In genomic region chr7:107998150-107998549, GRCh38 we compare ENCODE assay signal across 18 cellular contexts. TPM values are rescaled to one million over a fixed set of nuclear protein-coding genes. Genes with fewer than 3 reads are reported as not detected.
DNase-seq lines count a peak whose midpoint lies in the region; ATAC-seq, FAIRE-seq and TF ChIP-seq lines count a peak whose summit lies in the region.
"Had no signal": no experiment of that assay in that cellular context is flagged by ENCODE, and none has a peak within 500 bp of the region (broad histone marks: within the 10 kb centered on the region; RNA-seq: fewer than 3 reads in every experiment).

No MANE protein-coding gene starts in this region.

- peaks cover 26% of the 10 kb centered on the region for H3K36me3 ChIP-seq in PC-3 (ENCODE audit: low read depth, low read length)
- peaks cover 10 to 32% of the 10 kb centered on the region in 2 experiments for H3K36me3 ChIP-seq in endothelial cell of umbilical vein (ENCODE audit: control insufficient read depth in 2 of 2, extremely low read depth in 1 of 2, insufficient read depth in 2 of 2, low read length in 2 of 2)
- H3K36me3 ChIP-seq in mesendoderm (ENCODE audit: control insufficient read depth, insufficient read depth, low read length), result no peaks in the 10 kb centered on the region
- H3K36me3 ChIP-seq: BLaER1 had no signal

- H3K56ac ChIP-seq in mesendoderm (ENCODE audit: low read length), result no peak overlapping the region

- no peak for TF ChIP-seq CTCF in PC-3 (conservative IDR thresholded peaks at IDR 0.05; ENCODE audit: low read depth, low read length)
- TF ChIP-seq CTCF in endothelial cell of umbilical vein (IDR thresholded peaks at IDR 0.05; ENCODE audit: extremely low read depth in 1 of 2, insufficient read depth in 1 of 2, low read depth in 1 of 2, low read length in 2 of 2), result no peak
- no peak for TF ChIP-seq CTCF in neural crest cell (conservative IDR thresholded peaks at IDR 0.05)

- peak overlapping the region; percentile 61 for H3K4me3 Mint-ChIP-seq in neural crest cell
- no peak overlapping the region for H3K4me3 Mint-ChIP-seq in activated CD4-positive, alpha-beta T cell treated with anti-CD3 and anti-CD28 coated beads, Interleukin-2, amount 10 ng/mL, durations not matched to agents 7 days and 5 days
- H3K4me3 Mint-ChIP-seq: activated CD4-positive, alpha-beta T cell treated with anti-CD3 and anti-CD28 coated beads for 36 hours; activated T-helper 17 cell treated with anti-CD3 and anti-CD28 coated beads, Interleukin-2, amount 50 U/mL, for 72 hours; stimulated activated naive CD8-positive, alpha-beta T cell treated with anti-CD3 and anti-CD28 coated beads, Interleukin-15, amount 100 ng/mL, for 72 hours had no signal

- no peak overlapping the region for H2BK15ac ChIP-seq in mesendoderm (replicated peaks; ENCODE audit: low read depth)

- H3K27me3 ChIP-seq in PC-3 (ENCODE audit: low read length) (no peaks in the 10 kb centered on the region), endothelial cell of umbilical vein (ENCODE audit: control insufficient read depth in 2 of 2, insufficient read depth in 2 of 2, low read length in 2 of 2) (no peaks in the 10 kb centered on the region), mesendoderm (ENCODE audit: insufficient read depth, low read length, poor library complexity) (no peaks in the 10 kb centered on the region)
- H3K27me3 ChIP-seq: ascending aorta had no signal

- CTCF ChIA-PET in PC-3 (lab: Charles Lee), result no interaction called here
- CTCF ChIA-PET in endothelial cell of umbilical vein (lab: Charles Lee), result interaction anchor here (1.1 to 13.4 kb wide), 5 partner anchors 9 to 499 kb away, joined by 3 to 284 read pairs (median 7); no protein-coding TSS in a partner anchor
- CTCF ChIA-PET in activated CD4-positive, alpha-beta T cell treated with anti-CD3 and anti-CD28 coated beads, Interleukin-2, amount 10 ng/mL, durations not matched to agents 7 days and 5 days (lab: Charles Lee), result no interaction called here

- DNase-seq in GM03348 (ENCODE audit: low spot score), result peak; percentile 9
- peak; percentile 41 for DNase-seq in PC-3
- DNase-seq in endothelial cell of umbilical vein (ENCODE audit: low read depth, low spot score), result no peak
- no peak for DNase-seq in neural crest cell (ENCODE audit: low read depth, low spot score)
- DNase-seq in mesendoderm, result no peak
- no peak for DNase-seq in activated CD4-positive, alpha-beta T cell treated with anti-CD3 and anti-CD28 coated beads, Interleukin-2, amount 10 ng/mL, durations not matched to agents 7 days and 5 days
- no peak for DNase-seq in activated CD4-positive, alpha-beta T cell treated with anti-CD3 and anti-CD28 coated beads, Interleukin-2, amount 50 U/mL, for 1 hour
- DNase-seq: activated CD4-positive, alpha-beta T cell treated with anti-CD3 and anti-CD28 coated beads for 36 hours; erythroblast; NCI-H1092 treated with DMSO at 0.1 percent for 48 hours; NCI-H774; stimulated activated CD4-positive, alpha-beta T cell treated with anti-CD3 and anti-CD28 coated beads, Interleukin-4, amount 100 ng/mL, for 4 hours; stimulated activated naive CD8-positive, alpha-beta T cell treated with anti-CD3 and anti-CD28 coated beads, Interleukin-15, amount 100 ng/mL, for 72 hours had no signal

- no peak overlapping the region for H2BK120ac ChIP-seq in mesendoderm (ENCODE audit: low read depth, low read length)

- H3K18ac ChIP-seq in mesendoderm (ENCODE audit: low read length), result no peak overlapping the region

- dilution Hi-C loops in endothelial cell of umbilical vein (cut with MboI; ENCODE audit: extremely low pct_ligation_motif_present, low sequenced_read_pairs), result no loop called here

- BruUV-seq in PC-3 (replicated peaks; lab: Mats Ljungman, UMichigan) (no TSS peak), endothelial cell of umbilical vein (replicated peaks; lab: Mats Ljungman, UMichigan) (no TSS peak)

- H2BK5ac ChIP-seq in mesendoderm (ENCODE audit: low read length), result no peak overlapping the region

- H3K27ac ChIP-seq in PC-3 (ENCODE audit: low read length) (0 out of 2 replicates have a peak overlapping the region, but pooled peaks have one; percentile 10), endothelial cell of umbilical vein (ENCODE audit: insufficient read depth, low read depth, low read length) (peak overlapping the region; percentile 99), mesendoderm (ENCODE audit: low read depth, low read length) (no peak overlapping the region)
- H3K27ac ChIP-seq: BLaER1 had no signal

- H3K4me2 ChIP-seq in PC-3 (ENCODE audit: low read length) (peak overlapping the region; percentile 99), endothelial cell of umbilical vein (ENCODE audit: insufficient read depth, low read length) (peak overlapping the region; percentile 89), mesendoderm (ENCODE audit: low read length) (no peak overlapping the region)
- H3K4me2 ChIP-seq: BLaER1 had no signal

- H3K27ac Mint-ChIP-seq in neural crest cell (ENCODE audit: unreplicated experiment), result no peak overlapping the region
- H3K27ac Mint-ChIP-seq in activated CD4-positive, alpha-beta T cell treated with anti-CD3 and anti-CD28 coated beads, Interleukin-2, amount 10 ng/mL, durations not matched to agents 7 days and 5 days, result no peak overlapping the region
- H3K27ac Mint-ChIP-seq: activated CD4-positive, alpha-beta T cell treated with anti-CD3 and anti-CD28 coated beads for 36 hours; activated T-helper 17 cell treated with anti-CD3 and anti-CD28 coated beads, Interleukin-2, amount 50 U/mL, for 72 hours; stimulated activated naive CD8-positive, alpha-beta T cell treated with anti-CD3 and anti-CD28 coated beads, Interleukin-15, amount 100 ng/mL, for 72 hours had no signal

- no peak overlapping the region for H4K5ac ChIP-seq in mesendoderm (ENCODE audit: low read length)

- H3K27me3 Mint-ChIP-seq in neural crest cell (ENCODE audit: low read depth), result peaks cover 54% of the 10 kb centered on the region
- peaks cover 66% of the 10 kb centered on the region for H3K27me3 Mint-ChIP-seq in activated CD4-positive, alpha-beta T cell treated with anti-CD3 and anti-CD28 coated beads, Interleukin-2, amount 10 ng/mL, durations not matched to agents 7 days and 5 days

- H3K4ac ChIP-seq in mesendoderm (ENCODE audit: low read depth, low read length), result no peak overlapping the region

- H3K9me2 ChIP-seq in PC-3 (replicated peaks; ENCODE audit: low read length), result no peaks in the 10 kb centered on the region

- H4K8ac ChIP-seq in mesendoderm (ENCODE audit: low read depth, low read length), result no peak overlapping the region

- H3K23ac ChIP-seq in mesendoderm (ENCODE audit: low read length), result no peak overlapping the region

- peak; percentile 72 for FAIRE-seq in endothelial cell of umbilical vein (lab: Jason Lieb, UNC)
- FAIRE-seq: H1 had no signal

- POLR2A ChIA-PET in PC-3 (lab: Charles Lee; ENCODE audit: unreplicated experiment) (no interaction called here), endothelial cell of umbilical vein (lab: Charles Lee) (interaction anchor here (1.4 kb wide), 1 partner anchor 97 kb away, joined by 4 read pairs; no protein-coding TSS in a partner anchor)
- POLR2A ChIA-PET in activated CD4-positive, alpha-beta T cell treated with anti-CD3 and anti-CD28 coated beads, Interleukin-2, amount 10 ng/mL, durations not matched to agents 7 days and 5 days (lab: Charles Lee), result no interaction called here

- H3F3A ChIP-seq in PC-3 (ENCODE audit: low read length, unreplicated experiment), result peaks cover 14% of the 10 kb centered on the region

- H4K20me1 ChIP-seq in PC-3 (ENCODE audit: low read length), result no peaks in the 10 kb centered on the region
- H4K20me1 ChIP-seq in endothelial cell of umbilical vein (replicated peaks; ENCODE audit: control insufficient read depth, extremely low read depth, insufficient read depth, low read length), result no peaks in the 10 kb centered on the region
- H4K20me1 ChIP-seq: BLaER1 had no signal

- ATAC-seq in PC-3, result no peak
- no peak for ATAC-seq in activated CD4-positive, CD25-positive, alpha-beta regulatory T cell treated with anti-CD3 and anti-CD28 coated beads, Interleukin-2, amount 50 U/mL, for 24 hours
- ATAC-seq: activated CD4-positive, alpha-beta T cell treated with anti-CD3 and anti-CD28 coated beads for 36 hours; activated T-helper 17 cell treated with anti-CD3 and anti-CD28 coated beads, Interleukin-2, amount 50 U/mL, for 72 hours; stimulated activated naive CD8-positive, alpha-beta T cell treated with anti-CD3 and anti-CD28 coated beads, Interleukin-15, amount 100 ng/mL, for 72 hours had no signal

- H3K4me1 ChIP-seq in PC-3 (ENCODE audit: insufficient read depth, low read length) (peaks cover 77% of the 10 kb centered on the region), endothelial cell of umbilical vein (ENCODE audit: control insufficient read depth, extremely low read depth, insufficient read depth, low read length) (peaks cover 71% of the 10 kb centered on the region), mesendoderm (ENCODE audit: control insufficient read depth, low read depth, low read length) (peaks cover 4% of the 10 kb centered on the region)

- H3K79me1 ChIP-seq in mesendoderm (ENCODE audit: low read length), result peaks cover 2% of the 10 kb centered on the region

- intact Hi-C loops in PC-3 (cut with micrococcal nuclease) (loop anchor here (5.0 kb wide), 1 partner anchor 149 kb away; no protein-coding TSS in a partner anchor), endothelial cell of umbilical vein (cut with micrococcal nuclease) (loop anchor here (10.0 kb wide), 1 partner anchor 253 kb away; the partner anchor contains the start of gene CBLL1)

- no peaks in the 10 kb centered on the region for H3K9me1 ChIP-seq in endothelial cell of umbilical vein (replicated peaks; ENCODE audit: control insufficient read depth, extremely low read depth, insufficient read depth, low read length)

- H3K4me3 ChIP-seq in PC-3 (ENCODE audit: low read length), result peak overlapping the region; percentile 20; the same call in 1 of the 2 replicates
- peak overlapping the region in 2 of 3 experiments; percentile 23 to 90 for H3K4me3 ChIP-seq in endothelial cell of umbilical vein (replicated peaks in 1 of 3; ENCODE audit: insufficient read depth in 1 of 3, low read depth in 1 of 3, low read length in 3 of 3)
- H3K4me3 ChIP-seq in mesendoderm (ENCODE audit: low read length), result no peak overlapping the region
- H3K4me3 ChIP-seq: ascending aorta, BLaER1 had no signal

- no peak for TF ChIP-seq POLR2A in endothelial cell of umbilical vein (IDR thresholded peaks at IDR 0.05; ENCODE audit: low read depth, low read length)

- peaks cover 63% of the 10 kb centered on the region for H3K4me1 Mint-ChIP-seq in neural crest cell
- peaks cover 13% of the 10 kb centered on the region for H3K4me1 Mint-ChIP-seq in activated CD4-positive, alpha-beta T cell treated with anti-CD3 and anti-CD28 coated beads, Interleukin-2, amount 10 ng/mL, durations not matched to agents 7 days and 5 days
- H3K4me1 Mint-ChIP-seq: activated T-helper 17 cell treated with anti-CD3 and anti-CD28 coated beads, Interleukin-2, amount 50 U/mL, for 72 hours had no signal

- H3K9me3 ChIP-seq in PC-3 (ENCODE audit: low read length) (no peaks in the 10 kb centered on the region), endothelial cell of umbilical vein (replicated peaks; ENCODE audit: control insufficient read depth, insufficient read depth, low read length) (no peaks in the 10 kb centered on the region)
- H3K9me3 ChIP-seq: ascending aorta had no signal

- H3K9me3 Mint-ChIP-seq in neural crest cell, result no peaks in the 10 kb centered on the region
- H3K9me3 Mint-ChIP-seq in activated CD4-positive, alpha-beta T cell treated with anti-CD3 and anti-CD28 coated beads, Interleukin-2, amount 10 ng/mL, durations not matched to agents 7 days and 5 days, result no peaks in the 10 kb centered on the region
- H3K9me3 Mint-ChIP-seq: activated T-helper 17 cell treated with anti-CD3 and anti-CD28 coated beads, Interleukin-2, amount 50 U/mL, for 72 hours; stimulated activated naive CD8-positive, alpha-beta T cell treated with anti-CD3 and anti-CD28 coated beads, Interleukin-15, amount 100 ng/mL, for 72 hours had no signal

- peaks cover 54% of the 10 kb centered on the region for H3K79me2 ChIP-seq in PC-3 (ENCODE audit: low read length)
- H3K79me2 ChIP-seq in endothelial cell of umbilical vein (ENCODE audit: control insufficient read depth, insufficient read depth, low read length), result peaks cover 68% of the 10 kb centered on the region
- H3K79me2 ChIP-seq in mesendoderm (ENCODE audit: control insufficient read depth, insufficient read depth, low read length), result no peaks in the 10 kb centered on the region

- H3K9ac ChIP-seq in PC-3 (ENCODE audit: low read length), result no peak overlapping the region
- peak overlapping the region; percentile 97 for H3K9ac ChIP-seq in endothelial cell of umbilical vein (replicated peaks; ENCODE audit: extremely low read depth, insufficient read depth, low read length)
- H3K9ac ChIP-seq in mesendoderm (ENCODE audit: low read length), result no peak overlapping the region
- H3K9ac ChIP-seq: BLaER1 had no signal

- H3K36me3 Mint-ChIP-seq in neural crest cell (ENCODE audit: low read depth), result peaks cover 15% of the 10 kb centered on the region
- no peaks in the 10 kb centered on the region for H3K36me3 Mint-ChIP-seq in activated CD4-positive, alpha-beta T cell treated with anti-CD3 and anti-CD28 coated beads, Interleukin-2, amount 10 ng/mL, durations not matched to agents 7 days and 5 days (ENCODE audit: low read depth)

- H2AFZ ChIP-seq in PC-3 (ENCODE audit: low read length) (no peak overlapping the region), endothelial cell of umbilical vein (ENCODE audit: low read depth, low read length) (no peak overlapping the region)

- WGBS in mesendoderm (ENCODE audit: extremely low coverage, insufficient coverage, low lambda C conversion rate), result no CpG with 5 or more reads among the region's 2 CpGs

- H2AK5ac ChIP-seq in mesendoderm (ENCODE audit: low read length), result no peak overlapping the region

RNA-seq across cellular contexts. Expression of gene LAMB1, which starts 4.8 kb away (rescaled TPM):
- total RNA-seq in PC-3 (2014; rRNA removed), result 74.3 and 101 TPM in 2 replicates
- 703 and 734 TPM in 2 replicates for total RNA-seq in endothelial cell of umbilical vein
- polyA plus RNA-seq in endothelial cell of umbilical vein, result 588 and 591 TPM in 2 replicates
- polyA plus RNA-seq in endothelial cell of umbilical vein (2011; cell fraction: cytosol; rRNA removed), result 325 and 368 TPM in 2 replicates
- polyA plus RNA-seq in endothelial cell of umbilical vein (2011; cell fraction: nucleus; rRNA removed), result 2,332 and 2,533 TPM in 2 replicates
- 625 and 739 TPM in 2 replicates for polyA plus RNA-seq in endothelial cell of umbilical vein (2012)
- polyA minus RNA-seq in endothelial cell of umbilical vein, result 1,649 and 1,751 TPM in 2 replicates
- 25.5 TPM for polyA minus RNA-seq in endothelial cell of umbilical vein (2011; cell fraction: cytosol; rRNA and poly(A)+ RNA removed)
- polyA minus RNA-seq in endothelial cell of umbilical vein (2011; cell fraction: nucleus; rRNA and poly(A)+ RNA removed), result 1,355 and 1,366 TPM in 2 replicates
- 127 and 131 TPM in 2 replicates for total RNA-seq in neural crest cell
- 60.6 TPM for polyA plus RNA-seq in mesendoderm (2013, experiment 1 of 2)
- 59.6 TPM for polyA plus RNA-seq in mesendoderm (2013, experiment 2 of 2)
- total RNA-seq in activated CD4-positive, alpha-beta T cell treated with anti-CD3 and anti-CD28 coated beads, Interleukin-2, amount 10 ng/mL, durations not matched to agents 7 days and 5 days, result not detected
- total RNA-seq: activated T-helper 17 cell treated with anti-CD3 and anti-CD28 coated beads, Interleukin-2, amount 50 U/mL, for 72 hours had no signal

Comparison
In these comparisons a context has a peak if more than half of its experiments do, and no peak if none do; other contexts are left out.
1. DNase-seq: peak in GM03348 (single experiment) and PC-3 (single experiment); none in endothelial cell of umbilical vein (single experiment), neural crest cell (single experiment), mesendoderm (single experiment), activated CD4-positive, alpha-beta T cell treated with anti-CD3 and anti-CD28 coated beads, Interleukin-2, amount 10 ng/mL, durations not matched to agents 7 days and 5 days (single experiment) and activated CD4-positive, alpha-beta T cell treated with anti-CD3 and anti-CD28 coated beads, Interleukin-2, amount 50 U/mL, for 1 hour (single experiment).
2. RNA of gene LAMB1, which starts 4.8 kb away (total RNA-seq): 703 to 734 TPM in endothelial cell of umbilical vein, 127 to 131 TPM in neural crest cell and 74.3 to 101 TPM in PC-3; not detected in activated CD4-positive, alpha-beta T cell treated with anti-CD3 and anti-CD28 coated beads, Interleukin-2, amount 10 ng/mL, durations not matched to agents 7 days and 5 days; every median in the first group is over 10 times any median in the second.